11 cellular contexts compared by ENCODE assay signal in genomic region chr5:89282832-89283510, GRCh38.
DNase-seq lines count a peak whose midpoint lies in the region; ATAC-seq and TF ChIP-seq lines count a peak whose summit lies in the region.
"Had no signal": no experiment of that assay in that cellular context is flagged by ENCODE, and none has a peak within 500 bp of the region (broad histone marks: within the 10 kb centered on the region; RNA-seq: fewer than 3 reads in every experiment).

No MANE protein-coding gene starts in this region.

- H3K4me1 Mint-ChIP-seq in chondrocyte (ENCODE audit: low read depth): peaks cover 26% of the 10 kb centered on the region
- H3K4me1 Mint-ChIP-seq: T-helper 17 cell had no signal

- in situ Hi-C loops in gastrocnemius medialis (cut with MboI; ENCODE audit: low sequenced_read_pairs in 4 of 4): no loop called here

- intact Hi-C loops in gastrocnemius medialis (cut with DNase I; ENCODE audit: low total_unique reads): loop anchor here (5.0 to 10.0 kb wide), 2 partner anchors 174 to 558 kb away; no protein-coding TSS in a partner anchor

- no peaks in the 10 kb centered on the region for H3K36me3 Mint-ChIP-seq in chondrocyte (ENCODE audit: low read depth)

- no peaks in the 10 kb centered on the region for H3K27me3 Mint-ChIP-seq in chondrocyte (ENCODE audit: low read depth)
- H3K27me3 Mint-ChIP-seq: T-helper 17 cell had no signal

- DNase-seq in HPDE6-E6E7 (ENCODE audit: extremely low spot score) (peak; percentile 78), chondrocyte (ENCODE audit: low spot score) (no peak), gastrocnemius medialis (no peak), AML-193 (lab: John Stamatoyannopoulos, UW) (no peak), ureter (ENCODE audit: low spot score) (no peak), T-helper 2 cell (no peak)
- DNase-seq: body of pancreas, NCI-H774, stomach, T-helper 17 cell had no signal

- no peaks in the 10 kb centered on the region for H3K9me3 Mint-ChIP-seq in chondrocyte (ENCODE audit: low read depth)

- no peak overlapping the region for H3K4me3 ChIP-seq in gastrocnemius medialis
- H3K4me3 ChIP-seq: body of pancreas, stomach had no signal

- peak overlapping the region in 3 of 4 donors; percentile 58 to 78 (median 67) for H3K27ac ChIP-seq in gastrocnemius medialis
- H3K27ac ChIP-seq: body of pancreas, stomach had no signal

- H3K27me3 ChIP-seq in gastrocnemius medialis: no peaks in the 10 kb centered on the region
- H3K27me3 ChIP-seq: body of pancreas, stomach had no signal

- TF ChIP-seq CTCF in chondrocyte (IDR thresholded peaks at IDR 0.05) (no peak), gastrocnemius medialis (IDR thresholded peaks at IDR 0.05 in 4 of 5, conservative IDR thresholded peaks at IDR 0.05 in 1 of 5) (no peak)

- H3K4me1 ChIP-seq in gastrocnemius medialis: peaks cover 29 to 32% of the 10 kb centered on the region in 2 donors
- H3K4me1 ChIP-seq: body of pancreas, stomach had no signal

- ATAC-seq in GM18870 (IDR thresholded peaks at IDR 0.05; ENCODE audit: unreplicated experiment): peak; percentile 50
- peak; percentile 88 to 90 for ATAC-seq in gastrocnemius medialis
- ATAC-seq: body of pancreas, T-helper 17 cell had no signal

- peak overlapping the region; percentile 3 for H3K27ac Mint-ChIP-seq in chondrocyte (ENCODE audit: unreplicated experiment)
- H3K27ac Mint-ChIP-seq: T-helper 17 cell had no signal

- H3K36me3 ChIP-seq in gastrocnemius medialis: no peaks in the 10 kb centered on the region
- H3K36me3 ChIP-seq: stomach had no signal

- no peaks in the 10 kb centered on the region for H3K9me3 ChIP-seq in gastrocnemius medialis
- H3K9me3 ChIP-seq: body of pancreas, stomach had no signal

- TF ChIP-seq POLR2A in gastrocnemius medialis (IDR thresholded peaks at IDR 0.05): no peak

- H3K4me3 Mint-ChIP-seq in chondrocyte (ENCODE audit: unreplicated experiment): no peak overlapping the region
- H3K4me3 Mint-ChIP-seq: T-helper 17 cell had no signal
